In genomic region chr19:16889883-16890460, GRCh38 we compare ENCODE assay signal across 1 cellular context.
TF ChIP-seq lines count a peak whose summit lies in the region.

No MANE protein-coding gene starts in this region.

TF ChIP-seq in K562, 482 proteins besides CTCF, POLR2A, EP300 and RAD21 (continued from another document and continues in another):
- TF ChIP-seq ZMIZ1 (IDR thresholded peaks at IDR 0.05; ENCODE audit: low read depth in 2 of 2, low read length in 2 of 2): no peak
- TF ChIP-seq REST (CRISPR knock-in tag; IDR thresholded peaks at IDR 0.05; ENCODE audit: low read depth): peak; percentile 82; the same call in 1 of the 2 replicates
- TF ChIP-seq CREBBP (IDR thresholded peaks at IDR 0.05; ENCODE audit: low read depth, low read length): no peak
- TF ChIP-seq MECOM (CRISPR knock-in tag; IDR thresholded peaks at IDR 0.05): no peak
- TF ChIP-seq BCLAF1 (IDR thresholded peaks at IDR 0.05; ENCODE audit: borderline replicate concordance in 1 of 2, control insufficient read depth in 1 of 2, low read depth in 2 of 2, low read length in 1 of 2): no peak
- no peak for TF ChIP-seq PBX2 (CRISPR knock-in tag; IDR thresholded peaks at IDR 0.05; ENCODE audit: low read depth)
- TF ChIP-seq PBX2 (tag; conservative IDR thresholded peaks at IDR 0.05; ENCODE audit: low read depth): no peak
- TF ChIP-seq MCM3 (IDR thresholded peaks at IDR 0.05): no peak
- TF ChIP-seq CBFB (CRISPR knock-in tag; IDR thresholded peaks at IDR 0.05): peak; percentile 97
- no peak for TF ChIP-seq PTBP1 (IDR thresholded peaks at IDR 0.05; ENCODE audit: low read depth, low read length)
- peak; percentile 82 for TF ChIP-seq ZNF583 (CRISPR knock-in tag; IDR thresholded peaks at IDR 0.05)
- peak; percentile 80 for TF ChIP-seq GABPB1 (CRISPR knock-in tag; IDR thresholded peaks at IDR 0.05)
- TF ChIP-seq ZBTB34 (CRISPR knock-in tag; IDR thresholded peaks at IDR 0.05): 0 out of 2 replicates have a peak, but pooled peaks have one; percentile 40
- TF ChIP-seq GTF2F1 (IDR thresholded peaks at IDR 0.05; ENCODE audit: low read depth, low read length): peak; percentile 12; the same call in 1 of the 2 replicates
- TF ChIP-seq SIN3A (IDR thresholded peaks at IDR 0.05; ENCODE audit: borderline replicate concordance in 2 of 2, control insufficient read depth in 1 of 2, low read depth in 2 of 2, low read length in 2 of 2): peak in 1 of 2 experiments; percentile 72; a peak in 2 of 4 replicates
- TF ChIP-seq NCOR1 (IDR thresholded peaks at IDR 0.05): no peak
- TF ChIP-seq ZNF347 (CRISPR knock-in tag; IDR thresholded peaks at IDR 0.05; ENCODE audit: low read depth): peak; percentile 76; the same call in 1 of the 2 replicates
- no peak; the same call in 1 of the 2 replicates for TF ChIP-seq ZNF24 (IDR thresholded peaks at IDR 0.05)
- peak; percentile 86 for TF ChIP-seq ZBTB17 (CRISPR knock-in tag; IDR thresholded peaks at IDR 0.05)
- peak; percentile 94 for TF ChIP-seq ARID4B (CRISPR knock-in tag; IDR thresholded peaks at IDR 0.05)
- TF ChIP-seq HINFP (tag; conservative IDR thresholded peaks at IDR 0.05; ENCODE audit: low read depth): no peak
- TF ChIP-seq MAZ (CRISPR knock-in tag; conservative IDR thresholded peaks at IDR 0.05 in 1 of 2, IDR thresholded peaks at IDR 0.05 in 1 of 2): peak in 1 of 2 experiments; percentile 80; a peak in 3 of 4 replicates
- peak; percentile 86 for TF ChIP-seq ZKSCAN8 (CRISPR knock-in tag; IDR thresholded peaks at IDR 0.05)
- peak in 1 of 2 experiments; percentile 13; a peak in 1 of 4 replicates for TF ChIP-seq SRF (CRISPR knock-in tag; IDR thresholded peaks at IDR 0.05)
- TF ChIP-seq SFPQ (IDR thresholded peaks at IDR 0.05; ENCODE audit: low read depth, low read length): no peak
- TF ChIP-seq ZNF644 (tag; IDR thresholded peaks at IDR 0.05; ENCODE audit: low read depth): peak; percentile 84; the same call in 1 of the 2 replicates
- no peak for TF ChIP-seq XRCC5 (IDR thresholded peaks at IDR 0.05; ENCODE audit: low read depth, low read length)
- TF ChIP-seq TRIM28 (IDR thresholded peaks at IDR 0.05): no peak
- peak; percentile 42; the same call in 1 of the 2 replicates for TF ChIP-seq ZNF79 (CRISPR knock-in tag; IDR thresholded peaks at IDR 0.05; ENCODE audit: low read depth)
- TF ChIP-seq GABPA (tag; conservative IDR thresholded peaks at IDR 0.05; ENCODE audit: low read depth): peak; percentile 68
- TF ChIP-seq RUNX1 (IDR thresholded peaks at IDR 0.05; ENCODE audit: low read depth): no peak
- peak; percentile 55 for TF ChIP-seq ETV5 (CRISPR knock-in tag; IDR thresholded peaks at IDR 0.05; ENCODE audit: low read depth)
- no peak for TF ChIP-seq EWSR1 (IDR thresholded peaks at IDR 0.05; ENCODE audit: borderline replicate concordance, low read depth, partially characterized antibody)
